Comparison of ENCODE assay signal across 8 cellular contexts in the genomic region with DNA sequence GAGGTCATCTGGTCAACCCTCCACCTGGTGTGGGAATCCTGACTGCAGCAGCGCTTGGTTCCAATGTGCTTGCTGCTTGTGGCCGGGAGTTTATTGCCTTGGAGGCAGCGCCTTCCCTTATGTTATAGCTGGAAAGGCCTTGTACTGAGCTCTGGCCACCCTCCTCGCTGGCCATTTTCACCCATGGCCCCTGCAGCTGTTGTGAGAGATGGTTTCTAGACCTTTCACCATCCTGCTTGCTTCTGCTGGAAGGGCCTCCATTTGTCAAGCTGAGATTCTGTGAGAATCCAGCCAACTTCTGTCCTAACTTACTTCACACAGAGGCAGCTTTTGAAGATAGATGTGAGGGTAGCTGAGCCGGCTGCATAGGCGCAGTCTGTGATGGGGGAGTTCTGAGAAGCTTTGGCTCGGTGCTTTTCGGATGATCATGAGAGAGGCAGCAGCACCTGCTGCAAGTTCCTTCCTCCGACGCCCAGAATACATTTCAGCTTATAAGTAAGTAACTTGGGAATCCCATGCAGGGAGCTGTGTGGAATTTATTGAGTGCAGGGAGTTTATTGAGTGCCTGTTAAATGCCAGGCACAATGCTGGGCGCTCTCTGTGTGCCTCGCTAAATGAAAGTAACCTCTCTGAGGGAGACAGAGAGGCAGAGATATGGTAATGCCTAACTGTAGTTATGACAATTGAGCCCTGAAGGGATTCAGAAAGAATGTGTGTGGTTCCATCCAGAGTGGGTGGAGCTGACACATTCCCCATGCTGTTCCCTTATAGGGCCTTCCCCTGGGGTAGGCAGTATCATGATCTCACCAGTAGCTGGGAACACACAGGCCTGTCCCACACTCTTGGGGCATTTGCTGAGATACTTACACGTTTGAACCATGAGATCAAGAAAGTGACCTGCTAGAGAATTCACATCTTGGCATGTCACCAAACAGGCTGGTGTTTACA. TPM values are rescaled to one million over a fixed set of nuclear protein-coding genes. Genes with fewer than 3 reads are reported as not detected.
A peak's percentile ranks its signal among the peaks of the same experiment; 100 is the strongest.
DNase-seq lines count a peak whose midpoint lies in the region; ATAC-seq and TF ChIP-seq lines count a peak whose summit lies in the region.

No MANE protein-coding gene starts in this region.

- H3K4me1 Mint-ChIP-seq in mesothelial cell of epicardium: peaks cover 67% of the 10 kb centered on the region
- peaks cover 14% of the 10 kb centered on the region for H3K4me1 Mint-ChIP-seq in activated CD8-positive, alpha-beta memory T cell treated with anti-CD3 and anti-CD28 coated beads, Interleukin-2, amount 10 ng/mL, durations not matched to agents 7 days and 5 days

- no peaks in the 10 kb centered on the region for H3K9me3 ChIP-seq in esophagus (ENCODE audit: control insufficient read depth in 2 of 2, insufficient read depth in 1 of 2, low read depth in 1 of 2, low read length in 1 of 2)

- H3K36me3 Mint-ChIP-seq in mesothelial cell of epicardium: peaks cover 3% of the 10 kb centered on the region
- H3K36me3 Mint-ChIP-seq in activated CD8-positive, alpha-beta memory T cell treated with anti-CD3 and anti-CD28 coated beads, Interleukin-2, amount 10 ng/mL, durations not matched to agents 7 days and 5 days: no peaks in the 10 kb centered on the region

- peak overlapping the region; percentile 73 for H3K27ac Mint-ChIP-seq in mesothelial cell of epicardium
- no peak overlapping the region for H3K27ac Mint-ChIP-seq in activated CD8-positive, alpha-beta memory T cell treated with anti-CD3 and anti-CD28 coated beads, Interleukin-2, amount 10 ng/mL, durations not matched to agents 7 days and 5 days

- H3K27me3 Mint-ChIP-seq in mesothelial cell of epicardium (ENCODE audit: low read depth): no peaks in the 10 kb centered on the region
- H3K27me3 Mint-ChIP-seq in activated CD8-positive, alpha-beta memory T cell treated with anti-CD3 and anti-CD28 coated beads, Interleukin-2, amount 10 ng/mL, durations not matched to agents 7 days and 5 days: peaks cover 26% of the 10 kb centered on the region

- H3K36me3 ChIP-seq in esophagus (ENCODE audit: control insufficient read depth in 2 of 2, insufficient read depth in 2 of 2, low read length in 1 of 2): no peaks in the 10 kb centered on the region

- WGBS in esophagus, 2 donors: 74% methylated on average over 13 of the region's 13 CpGs

- no peak overlapping the region for H3K4me3 Mint-ChIP-seq in mesothelial cell of epicardium
- no peak overlapping the region for H3K4me3 Mint-ChIP-seq in activated CD8-positive, alpha-beta memory T cell treated with anti-CD3 and anti-CD28 coated beads, Interleukin-2, amount 10 ng/mL, durations not matched to agents 7 days and 5 days

- no peak overlapping the region for H3K4me3 ChIP-seq in esophagus (ENCODE audit: low read depth in 1 of 2, low read length in 2 of 2)

- DNase-seq in AG09319 (ENCODE audit: extremely low read depth, low read depth): peak; percentile 72
- peak; percentile 67 for DNase-seq in NCI-H460 (ENCODE audit: extremely low read depth, low read depth)
- DNase-seq in mesothelial cell of epicardium (ENCODE audit: low spot score in 2 of 2, unreplicated experiment in 2 of 2): no peak
- no peak for DNase-seq in GM19238 (ENCODE audit: insufficient read length, low spot score)
- no peak for DNase-seq in activated CD8-positive, alpha-beta memory T cell treated with anti-CD3 and anti-CD28 coated beads, Interleukin-2, amount 10 ng/mL, durations not matched to agents 7 days and 5 days
- DNase-seq in GF-D8 (lab: John Stamatoyannopoulos, UW): no peak

- no peak for TF ChIP-seq CTCF in AG09319 (IDR thresholded peaks at IDR 0.05; ENCODE audit: low read depth, low read length)
- no peak for TF ChIP-seq CTCF in mesothelial cell of epicardium (IDR thresholded peaks at IDR 0.05; ENCODE audit: unreplicated experiment)

- H3K4me1 ChIP-seq in esophagus (ENCODE audit: control insufficient read depth in 2 of 2, insufficient read depth in 2 of 2, low read length in 1 of 2): peaks cover 11 to 13% of the 10 kb centered on the region in 2 donors

- H3K27ac ChIP-seq in esophagus (ENCODE audit: low read depth in 2 of 2, low read length in 1 of 2): peak overlapping the region; percentile 31 to 54

- H3K27me3 ChIP-seq in esophagus (ENCODE audit: control insufficient read depth in 1 of 2, insufficient read depth in 2 of 2, low read length in 2 of 2): no peaks in the 10 kb centered on the region

- H3K9me3 Mint-ChIP-seq in mesothelial cell of epicardium: no peaks in the 10 kb centered on the region
- no peaks in the 10 kb centered on the region for H3K9me3 Mint-ChIP-seq in activated CD8-positive, alpha-beta memory T cell treated with anti-CD3 and anti-CD28 coated beads, Interleukin-2, amount 10 ng/mL, durations not matched to agents 7 days and 5 days (ENCODE audit: low read depth)

- CTCF ChIA-PET in activated CD8-positive, alpha-beta memory T cell treated with anti-CD3 and anti-CD28 coated beads, Interleukin-2, amount 10 ng/mL, durations not matched to agents 7 days and 5 days (lab: Charles Lee): no interaction called here

- no peak for ATAC-seq in activated CD8-positive, alpha-beta memory T cell treated with anti-CD3 and anti-CD28 coated beads, Interleukin-2, amount 10 ng/mL, durations not matched to agents 7 days and 5 days
- ATAC-seq in HG03135 (IDR thresholded peaks at IDR 0.05; ENCODE audit: unreplicated experiment): no peak

RNA-seq across cellular contexts. Expression of a gene that starts 8.9 kb away (rescaled TPM):
- total RNA-seq in NCI-H460 (2014; rRNA removed; shearing (Covaris generic)): 47.2 and 57.0 TPM in 2 replicates
- polyA plus RNA-seq in NCI-H460 (2014; cell fraction: nucleus; rRNA removed): 54.7 and 59.8 TPM in 2 replicates
- polyA plus RNA-seq in esophagus: 10 to 100 TPM; 11.8 to 22.7 TPM
- 64.3 to 67.9 TPM (median 66.0 TPM) in 3 replicates for total RNA-seq in mesothelial cell of epicardium
- total RNA-seq in activated CD8-positive, alpha-beta memory T cell treated with anti-CD3 and anti-CD28 coated beads, Interleukin-2, amount 10 ng/mL, durations not matched to agents 7 days and 5 days: 1 to 10 TPM; 5.7 to 5.9 TPM

Comparison
In these comparisons a context has a peak if more than half of its experiments do, and no peak if none do; other contexts are left out.
1. DNase-seq: peak in AG09319 (single experiment) and NCI-H460 (single experiment); none in mesothelial cell of epicardium (0 of 2), GM19238 (single experiment), activated CD8-positive, alpha-beta memory T cell treated with anti-CD3 and anti-CD28 coated beads, Interleukin-2, amount 10 ng/mL, durations not matched to agents 7 days and 5 days (single experiment) and GF-D8 (single experiment).